In genomic region chr17:44279586-44280344, GRCh38 we compare ENCODE assay signal across 9 cellular contexts. TPM values are rescaled to one million over a fixed set of nuclear protein-coding genes. Genes with fewer than 3 reads are reported as not detected.
DNase-seq lines count a peak whose midpoint lies in the region; ATAC-seq and TF ChIP-seq lines count a peak whose summit lies in the region.
"Had no signal": no experiment of that assay in that cellular context is flagged by ENCODE, and none has a peak within 500 bp of the region (broad histone marks: within the 10 kb centered on the region; RNA-seq: fewer than 3 reads in every experiment).

No MANE protein-coding gene starts in this region.

- H3K27ac ChIP-seq in RWPE2 (ENCODE audit: poor library complexity, severe bottlenecking) (no peak overlapping the region), mucosa of rectum (ENCODE audit: low read depth in 2 of 2, low read length in 2 of 2) (peak overlapping the region; percentile 46 to 72), aorta (ENCODE audit: low read depth in 1 of 2, low read length in 2 of 2) (no peak overlapping the region)

- peak overlapping the region in 1 of 2 donors; percentile 58 for H3K9ac ChIP-seq in mucosa of rectum (ENCODE audit: low read depth in 1 of 2, low read length in 2 of 2)

- TF ChIP-seq CTCF in RWPE2 (IDR thresholded peaks at IDR 0.05; ENCODE audit: poor library complexity, severe bottlenecking), result no peak

- H3K9me3 ChIP-seq in RWPE2 (ENCODE audit: severe bottlenecking) (no peaks in the 10 kb centered on the region), mucosa of rectum (ENCODE audit: control insufficient read depth in 2 of 2, low read length in 2 of 2) (no peaks in the 10 kb centered on the region), aorta (ENCODE audit: control insufficient read depth, low read length) (no peaks in the 10 kb centered on the region)

- H3K4me3 ChIP-seq in RWPE2 (ENCODE audit: severe bottlenecking) (no peak overlapping the region), mucosa of rectum (ENCODE audit: low read length in 2 of 2) (no peak overlapping the region), aorta (ENCODE audit: low read length in 2 of 2) (no peak overlapping the region)

- TF ChIP-seq POLR2A in erythroblast (IDR thresholded peaks at IDR 0.05; ENCODE audit: low read length), result peak; percentile 43
- TF ChIP-seq POLR2A in GM18505 (IDR thresholded peaks at IDR 0.05; ENCODE audit: borderline replicate concordance, extremely low read depth, insufficient read depth, insufficient read length), result no peak

- H3K36me3 ChIP-seq in RWPE2 (ENCODE audit: low read depth) (no peaks in the 10 kb centered on the region), mucosa of rectum (ENCODE audit: control insufficient read depth in 2 of 2, insufficient read depth in 2 of 2, low read length in 2 of 2) (no peaks in the 10 kb centered on the region), aorta (ENCODE audit: control insufficient read depth in 1 of 2, insufficient read depth in 2 of 2, low read length in 1 of 2) (no peaks in the 10 kb centered on the region)

- H3K4me1 ChIP-seq in RWPE2 (ENCODE audit: insufficient read depth, poor library complexity, severe bottlenecking), result peaks cover 6% of the 10 kb centered on the region
- peaks cover 10 to 11% of the 10 kb centered on the region in 2 donors for H3K4me1 ChIP-seq in mucosa of rectum (ENCODE audit: control insufficient read depth in 2 of 2, insufficient read depth in 2 of 2, low read length in 2 of 2)
- H3K4me1 ChIP-seq in aorta (ENCODE audit: control insufficient read depth in 1 of 2, insufficient read depth in 2 of 2, low read length in 2 of 2), result no peaks in the 10 kb centered on the region

- no peaks in the 10 kb centered on the region for H3K27me3 ChIP-seq in RWPE2 (ENCODE audit: insufficient read depth, poor library complexity, severe bottlenecking)
- peaks cover 0 to 2% of the 10 kb centered on the region in 2 donors for H3K27me3 ChIP-seq in mucosa of rectum (ENCODE audit: control insufficient read depth in 2 of 2, insufficient read depth in 2 of 2, low read length in 2 of 2)
- H3K27me3 ChIP-seq in aorta (ENCODE audit: control insufficient read depth in 1 of 2, insufficient read depth in 2 of 2, low read length in 1 of 2), result no peaks in the 10 kb centered on the region

- no peak for DNase-seq in RWPE2 (ENCODE audit: low spot score)
- DNase-seq in erythroblast (lab: John Stamatoyannopoulos, UW), result peak; percentile 80 to 83
- peak; percentile 88 to 91 for DNase-seq in aorta
- DNase-seq in NCI-H2171 (lab: John Stamatoyannopoulos, UW), result no peak

- intact Hi-C loops in aorta (cut with DNase I), result no loop called here

- 49 to 53% methylated on average over 20 of the region's 20 CpGs for WGBS in aorta, 2 donors

- ATAC-seq in GM18517 (IDR thresholded peaks at IDR 0.05; ENCODE audit: unreplicated experiment) (peak; percentile 61), HG02870 (IDR thresholded peaks at IDR 0.05; ENCODE audit: unreplicated experiment) (peak; percentile 75), RWPE2 (ENCODE audit: low read depth) (peak; percentile 63), aorta (ENCODE audit: low FRiP score) (peak; percentile 81), GM18505 (IDR thresholded peaks at IDR 0.05; ENCODE audit: unreplicated experiment) (no peak)

RNA-seq across cellular contexts. Expression of gene SLC4A1, which starts 11.8 kb away (rescaled TPM):
- 10 to 100 TPM in 1 of 2 donors, 1 to 10 TPM in 1; 1.5 to 10.2 TPM for total RNA-seq in aorta
- polyA plus RNA-seq in aorta, result under 1 TPM; 0.08 to 0.25 TPM
- total RNA-seq: activated CD8-positive, alpha-beta memory T cell treated with anti-CD3 and anti-CD28 coated beads for 36 hours had no signal

RNA-seq across cellular contexts. Expression of gene RUNDC3A, which starts 28.6 kb away (rescaled TPM):
- total RNA-seq in aorta, result under 1 TPM in 1 of 2 donors, not detected in 1; 0.75 TPM
- polyA plus RNA-seq in aorta, result under 1 TPM; 0.26 to 0.50 TPM

RNA-seq across cellular contexts. Expression of gene SLC25A39, which starts 44.9 kb away (rescaled TPM):
- total RNA-seq in aorta, result 10 to 100 TPM; 50.2 to 61.5 TPM
- 100 to 1,000 TPM in 1 of 2 donors, 10 to 100 TPM in 1; 54.6 to 107 TPM for polyA plus RNA-seq in aorta

Comparison
In these comparisons a context has a peak if more than half of its experiments do, and no peak if none do; other contexts are left out.
1. DNase-seq: peak in erythroblast (2 of 2) and aorta (2 of 2); none in RWPE2 (single experiment) and NCI-H2171 (single experiment).
2. H3K27ac ChIP-seq: peak in mucosa of rectum (2 of 2); none in RWPE2 (single experiment) and aorta (0 of 2).